In the genomic region with DNA sequence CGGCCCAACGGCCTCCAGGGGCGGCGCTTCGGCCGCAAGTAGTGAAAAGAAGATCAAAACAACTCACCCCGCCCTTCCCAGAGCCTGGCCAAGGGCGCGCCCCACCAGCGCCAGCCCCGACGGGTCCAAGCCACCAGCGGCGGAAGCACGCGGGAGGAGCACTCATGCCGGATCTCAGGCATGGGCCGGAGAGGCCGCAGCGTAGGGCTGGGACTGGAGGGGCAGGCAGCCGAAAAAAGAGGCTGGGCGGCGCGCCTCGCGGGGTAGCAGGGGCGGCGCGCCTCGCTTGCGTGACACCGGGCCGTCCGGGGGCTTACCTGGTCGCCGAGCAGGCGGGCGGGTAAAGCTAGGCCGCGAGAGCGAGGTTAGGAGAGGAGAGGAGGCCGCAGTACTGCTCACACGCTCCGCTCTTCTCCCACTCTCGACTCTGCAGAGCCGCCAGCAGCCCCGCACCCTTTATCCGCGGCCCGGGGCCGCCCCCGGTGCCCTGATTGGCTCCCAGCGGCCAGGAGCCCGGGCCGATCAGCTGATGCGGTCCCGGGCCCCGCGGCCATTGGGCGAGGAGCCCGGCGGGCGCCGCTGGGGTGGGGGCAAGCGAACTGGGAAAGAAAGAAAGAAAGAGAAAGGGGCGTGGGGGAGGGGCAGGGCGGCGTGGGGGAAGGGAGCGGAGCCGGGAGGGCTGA, we compare ENCODE assay signal across 8 cellular contexts. TPM values are rescaled to one million over a fixed set of nuclear protein-coding genes. Genes with fewer than 3 reads are reported as not detected.
DNase-seq lines count a peak whose midpoint lies in the region; ATAC-seq and TF ChIP-seq lines count a peak whose summit lies in the region.

A gene (minus strand): TSS at position 429 of the 683 bp plus-strand sequence. CDS start 3,053 bp downstream, outside the sequence.

- H3K4me3 Mint-ChIP-seq in activated CD4-positive, alpha-beta memory T cell treated with anti-CD3 and anti-CD28 coated beads, Interleukin-2, amount 10 ng/mL, durations not matched to agents 7 days and 5 days = peak within 1 kb of the TSS; percentile 96

- peak within 1 kb of the TSS; percentile 88 for H3K27ac ChIP-seq in C4-2B
- peak within 1 kb of the TSS; percentile 95 to 99 for H3K27ac ChIP-seq in lung (ENCODE audit: low read depth in 1 of 2, low read length in 1 of 2)

- H3K4me1 ChIP-seq in lung (ENCODE audit: control insufficient read depth in 2 of 2, insufficient read depth in 2 of 2, low read length in 2 of 2) = peaks cover 0 to 4% of the 10 kb centered on the region in 2 donors

- H3K27ac Mint-ChIP-seq in activated CD4-positive, alpha-beta memory T cell treated with anti-CD3 and anti-CD28 coated beads, Interleukin-2, amount 10 ng/mL, durations not matched to agents 7 days and 5 days = peak within 1 kb of the TSS; percentile 83

- no peaks in the 10 kb centered on the region for H3K27me3 ChIP-seq in lung (ENCODE audit: control insufficient read depth, insufficient read depth)

- CTCF ChIA-PET in activated CD4-positive, alpha-beta memory T cell treated with anti-CD3 and anti-CD28 coated beads, Interleukin-2, amount 10 ng/mL, durations not matched to agents 7 days and 5 days (lab: Charles Lee) = interaction anchor here (0.8 to 14.1 kb wide), 4 partner anchors 246 to 308 kb away, joined by 3 to 261 read pairs (median 10); no protein-coding TSS in a partner anchor

- peaks cover 14 to 21% of the 10 kb centered on the region in 2 donors for H3K36me3 ChIP-seq in lung (ENCODE audit: control insufficient read depth in 2 of 2, insufficient read depth in 2 of 2, low read length in 2 of 2)

- WGBS in lung, 2 donors = 0 to 1% methylated on average over 64 to 70 of the region's 70 CpGs

- no peaks in the 10 kb centered on the region for H3K9me3 Mint-ChIP-seq in activated CD4-positive, alpha-beta memory T cell treated with anti-CD3 and anti-CD28 coated beads, Interleukin-2, amount 10 ng/mL, durations not matched to agents 7 days and 5 days

- peaks cover 51% of the 10 kb centered on the region for H3K36me3 Mint-ChIP-seq in activated CD4-positive, alpha-beta memory T cell treated with anti-CD3 and anti-CD28 coated beads, Interleukin-2, amount 10 ng/mL, durations not matched to agents 7 days and 5 days (ENCODE audit: low read depth)

- DNase-seq in NCI-H69 (lab: John Stamatoyannopoulos, UW) (peak; percentile 98), lung (ENCODE audit: low spot score) (peak; percentile 92)
- peak; percentile 81 for DNase-seq in activated CD4-positive, alpha-beta memory T cell treated with anti-CD3 and anti-CD28 coated beads, Interleukin-2, amount 10 ng/mL, durations not matched to agents 7 days and 5 days
- peak; percentile 18 for DNase-seq in effector CD8-positive, alpha-beta T cell (lab: John Stamatoyannopoulos, UW)
- peak; percentile 37 to 68 (median 38) for DNase-seq in stimulated activated CD4-positive, alpha-beta T cell treated with anti-CD3 and anti-CD28 coated beads, TNF-alpha, amount 100 ng/mL, for 24 hours (ENCODE audit: low read depth in 3 of 3)

- POLR2A ChIA-PET in activated CD4-positive, alpha-beta memory T cell treated with anti-CD3 and anti-CD28 coated beads, Interleukin-2, amount 10 ng/mL, durations not matched to agents 7 days and 5 days (lab: Charles Lee) = interaction anchor here (0.9 to 1.5 kb wide), 9 partner anchors 39 to 456 kb away, joined by 3 to 11 read pairs (median 4); no protein-coding TSS in a partner anchor

- peak within 1 kb of the TSS; percentile 87 for H3K4me3 ChIP-seq in lung

- peaks cover 36% of the 10 kb centered on the region for H3K4me1 Mint-ChIP-seq in activated CD4-positive, alpha-beta memory T cell treated with anti-CD3 and anti-CD28 coated beads, Interleukin-2, amount 10 ng/mL, durations not matched to agents 7 days and 5 days

- peaks cover 30% of the 10 kb centered on the region for H3K27me3 Mint-ChIP-seq in activated CD4-positive, alpha-beta memory T cell treated with anti-CD3 and anti-CD28 coated beads, Interleukin-2, amount 10 ng/mL, durations not matched to agents 7 days and 5 days

- H3K9me3 ChIP-seq in lung (ENCODE audit: control insufficient read depth in 2 of 2, insufficient read depth in 1 of 2, low read length in 1 of 2) = no peaks in the 10 kb centered on the region

- ATAC-seq in GM19395 (IDR thresholded peaks at IDR 0.05; ENCODE audit: unreplicated experiment) (peak; percentile 76), HG03558 (IDR thresholded peaks at IDR 0.05; ENCODE audit: extremely low read depth, unreplicated experiment) (peak; percentile 51), lung (ENCODE audit: insufficient read depth, low FRiP score) (peak; percentile 88)

- TF ChIP-seq CTCF in C4-2B (conservative IDR thresholded peaks at IDR 0.05) (no peak; the same call in 1 of the 2 replicates), lung (IDR thresholded peaks at IDR 0.05; ENCODE audit: control extremely low read depth, extremely low read depth) (no peak)

RNA-seq across cellular contexts. Expression of the gene that starts here (rescaled TPM):
- total RNA-seq in activated CD4-positive, alpha-beta memory T cell treated with anti-CD3 and anti-CD28 coated beads, Interleukin-2, amount 10 ng/mL, durations not matched to agents 7 days and 5 days = 100 to 1,000 TPM; 227 to 228 TPM
- 1,000 to 10,000 TPM in 1 of 2 donors, 100 to 1,000 TPM in 1; 754 to 1,619 TPM for total RNA-seq in lung
- 1,000 to 10,000 TPM in 1 of 2 donors, 100 to 1,000 TPM in 1; 209 to 2,889 TPM for polyA plus RNA-seq in lung

Comparison
In these comparisons a context has a peak if more than half of its experiments do, and no peak if none do; other contexts are left out.
1. Peak in every context shown above with its lines: DNase-seq, ATAC-seq, H3K4me3 ChIP-seq and H3K27ac ChIP-seq.
2. DNase-seq: peak in every context shown above with its lines; median percentile 98 in NCI-H69; 92 in lung; 81 in activated CD4-positive, alpha-beta memory T cell treated with anti-CD3 and anti-CD28 coated beads, Interleukin-2, amount 10 ng/mL, durations not matched to agents 7 days and 5 days; 38 in stimulated activated CD4-positive, alpha-beta T cell treated with anti-CD3 and anti-CD28 coated beads, TNF-alpha, amount 100 ng/mL, for 24 hours; 18 in effector CD8-positive, alpha-beta T cell.